Comparison of ENCODE assay signal across 18 cellular contexts in the genomic region with DNA sequence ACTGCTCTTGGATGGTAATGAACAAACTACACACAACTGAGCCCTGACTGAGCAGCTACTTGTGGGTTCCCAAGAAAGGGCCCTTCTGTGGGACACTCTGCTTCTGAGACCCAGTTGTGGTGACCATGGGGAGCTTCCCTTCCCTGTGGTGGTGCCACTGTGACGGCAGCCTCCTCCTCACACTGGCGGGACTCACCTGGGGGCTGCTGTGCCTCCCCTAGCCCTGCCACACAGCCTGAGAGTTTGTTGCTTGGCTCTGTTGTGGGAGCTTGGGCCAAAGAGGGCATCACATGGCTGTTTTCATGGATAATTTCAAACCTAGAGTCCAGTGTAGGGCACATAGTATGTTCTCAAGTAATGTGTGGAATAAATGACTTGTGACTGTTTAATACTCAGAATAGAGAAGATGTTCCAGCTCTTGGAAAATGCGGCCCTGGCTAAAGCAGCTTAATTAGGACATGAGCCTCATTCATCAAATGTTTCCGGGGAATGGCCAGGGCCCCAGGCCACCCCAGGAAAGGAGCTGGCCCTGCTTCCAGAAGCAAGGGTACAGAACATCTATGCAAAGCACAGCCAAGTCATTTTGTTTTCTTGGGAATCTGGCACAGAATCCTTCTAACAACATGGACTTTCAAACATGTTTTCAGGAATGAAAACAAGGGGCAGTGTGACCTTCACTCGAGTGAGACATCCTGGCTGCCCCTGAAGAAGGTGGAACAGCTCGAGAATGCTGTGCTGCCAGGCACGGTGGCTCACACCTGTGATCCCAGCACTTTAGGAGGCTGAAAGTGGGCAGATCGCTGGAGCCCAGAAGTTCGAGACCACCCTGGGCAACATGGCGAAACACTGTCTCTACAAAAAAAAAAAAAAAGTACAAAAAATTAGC. TPM values are rescaled to one million over a fixed set of nuclear protein-coding genes. Genes with fewer than 3 reads are reported as not detected.
A peak's percentile ranks its signal among the peaks of the same experiment; 100 is the strongest.
DNase-seq lines count a peak whose midpoint lies in the region; ATAC-seq and TF ChIP-seq lines count a peak whose summit lies in the region.
"Had no signal": no experiment of that assay in that cellular context is flagged by ENCODE, and none has a peak within 500 bp of the region (broad histone marks: within the 10 kb centered on the region; RNA-seq: fewer than 3 reads in every experiment).

No MANE protein-coding gene starts in this region.

- TF ChIP-seq CTCF in cardiac muscle cell (IDR thresholded peaks at IDR 0.05; ENCODE audit: low read depth, low read length) (no peak), right atrium auricular region (IDR thresholded peaks at IDR 0.05) (no peak), GM20000 (IDR thresholded peaks at IDR 0.05; ENCODE audit: extremely low read depth, missing control alignments) (no peak)

- H3K27ac ChIP-seq in cardiac muscle cell, result peak overlapping the region; percentile 80
- H3K27ac ChIP-seq in right atrium auricular region, result peak overlapping the region; percentile 23 to 29
- no peak overlapping the region for H3K27ac ChIP-seq in skeletal muscle tissue (ENCODE audit: low read depth, low read length)

- H3K9ac ChIP-seq in skeletal muscle tissue (ENCODE audit: low read depth in 1 of 3, low read length in 3 of 3), result peak overlapping the region in 2 of 3 donors; percentile 20 to 45

- DNase-seq in cardiac muscle cell (ENCODE audit: low read depth in 1 of 2, low spot score in 1 of 2) (no peak), left ventricle myocardium superior (no peak), right atrium auricular region (ENCODE audit: low spot score) (no peak), H4 (ENCODE audit: low spot score) (no peak), SIG-M5 treated with dmso at 0.1 percent for 504 hours (lab: John Stamatoyannopoulos, UW; ENCODE audit: unreplicated experiment) (no peak), GM20000 (ENCODE audit: low spot score) (no peak)
- DNase-seq in NK-92 treated with Interleukin-12 subunit alpha and Interleukin-12 subunit beta, amount 100 ng/mL, for 24 hours (lab: John Stamatoyannopoulos, UW), result no peak
- DNase-seq: activated CD4-positive, alpha-beta T cell treated with anti-CD3 and anti-CD28 coated beads, Interleukin-2, amount 50 U/mL, for 1 hour; activated T-cell treated with anti-CD3 and anti-CD28 coated beads, Interleukin-2, amount 50 U/mL, for 1 hour; CD4-positive, CD25-positive, alpha-beta regulatory T cell; central memory CD4-positive, alpha-beta T cell; NCI-H1048; occipital lobe; SHP77 treated with DMSO at 0.1 percent for 48 hours; stimulated activated naive CD4-positive, alpha-beta T cell treated with Interleukin-2 at 50 U/mL for 16 hours; T-helper 9 cell had no signal

- intact Hi-C loops in left ventricle myocardium superior (cut with micrococcal nuclease), result no loop called here

- no peak overlapping the region for H3K4me3 ChIP-seq in cardiac muscle cell
- no peak overlapping the region for H3K4me3 ChIP-seq in right atrium auricular region
- H3K4me3 ChIP-seq in skeletal muscle tissue (ENCODE audit: low read length in 3 of 3), result peak overlapping the region in 1 of 3 donors; percentile 14

- no peaks in the 10 kb centered on the region for H3K4me1 ChIP-seq in cardiac muscle cell (ENCODE audit: low read depth)
- H3K4me1 ChIP-seq in right atrium auricular region, result peaks cover 0 to 30% of the 10 kb centered on the region in 2 donors
- peaks cover 7 to 21% (median 18%) of the 10 kb centered on the region in 3 donors for H3K4me1 ChIP-seq in skeletal muscle tissue (ENCODE audit: control insufficient read depth in 3 of 3, insufficient read depth in 3 of 3, low read length in 3 of 3)

- H3K9me3 ChIP-seq in cardiac muscle cell (ENCODE audit: low read depth) (no peaks in the 10 kb centered on the region), right atrium auricular region (no peaks in the 10 kb centered on the region), skeletal muscle tissue (ENCODE audit: control insufficient read depth in 3 of 3, low read length in 3 of 3) (no peaks in the 10 kb centered on the region)

- ATAC-seq in left ventricle myocardium superior, result no peak
- ATAC-seq: activated naive CD4-positive, alpha-beta T cell treated with anti-CD3 and anti-CD28 coated beads, Interleukin-2, amount 50 U/mL, for 72 hours had no signal

- H3K27me3 ChIP-seq in cardiac muscle cell (no peaks in the 10 kb centered on the region), right atrium auricular region (no peaks in the 10 kb centered on the region), skeletal muscle tissue (ENCODE audit: control insufficient read depth in 3 of 3, insufficient read depth in 3 of 3, low read length in 3 of 3) (no peaks in the 10 kb centered on the region)

- peaks cover 68% of the 10 kb centered on the region for H3K36me3 ChIP-seq in cardiac muscle cell
- peaks cover 98% of the 10 kb centered on the region for H3K36me3 ChIP-seq in right atrium auricular region
- H3K36me3 ChIP-seq in skeletal muscle tissue (ENCODE audit: control insufficient read depth in 3 of 3, insufficient read depth in 3 of 3, low read length in 3 of 3), result peaks cover 44 to 49% (median 45%) of the 10 kb centered on the region in 3 donors

RNA-seq across cellular contexts. Expression of a gene that starts 21.2 kb away (rescaled TPM):
- total RNA-seq in cardiac muscle cell, result 118 and 135 TPM in 2 replicates
- polyA plus RNA-seq in cardiac muscle cell, result 120 and 127 TPM in 2 replicates
- 53.1 TPM for total RNA-seq in left ventricle myocardium superior
- total RNA-seq in right atrium auricular region, result 10 to 100 TPM; 43.7 to 71.6 TPM
- total RNA-seq in skeletal muscle tissue, result 31.3 TPM
- 17.2 and 31.6 TPM in 2 replicates for total RNA-seq in H4 (2014; rRNA removed; shearing (Covaris generic))

RNA-seq across cellular contexts. Expression of a gene that starts 21.5 kb away (rescaled TPM):
- 19.1 and 27.5 TPM in 2 replicates for total RNA-seq in cardiac muscle cell
- 12.1 and 15.8 TPM in 2 replicates for polyA plus RNA-seq in cardiac muscle cell
- 2.7 TPM for total RNA-seq in left ventricle myocardium superior
- 1 to 10 TPM; 2.1 to 3.6 TPM for total RNA-seq in right atrium auricular region
- 2.1 TPM for total RNA-seq in skeletal muscle tissue
- total RNA-seq in H4 (2014; rRNA removed; shearing (Covaris generic)), result 20.3 and 39.9 TPM in 2 replicates
